26 cellular contexts compared by ENCODE assay signal in the genomic region with DNA sequence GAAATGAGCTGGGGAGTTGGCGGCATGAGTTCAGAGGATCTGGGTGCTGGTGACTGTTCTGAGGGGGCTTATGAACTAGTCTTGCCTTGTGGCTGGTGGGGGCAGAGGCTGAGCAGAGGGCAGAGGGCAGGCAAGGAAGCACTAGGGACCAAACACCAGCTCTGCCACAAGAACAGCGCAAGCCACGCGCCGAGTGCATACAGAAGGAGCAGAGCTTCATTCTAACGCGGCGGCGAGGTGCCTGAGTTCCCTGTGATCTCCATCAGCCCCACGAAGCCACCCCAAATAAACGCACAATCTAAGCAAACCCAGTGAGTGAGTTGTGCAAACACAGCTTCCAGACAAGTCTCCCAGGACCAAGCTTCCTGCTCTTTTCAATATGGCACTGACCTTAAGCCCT.
"Had no signal": no experiment of that assay in that cellular context is flagged by ENCODE, and none has a peak within 500 bp of the region (broad histone marks: within the 10 kb centered on the region; RNA-seq: fewer than 3 reads in every experiment).

No MANE protein-coding gene starts in this region.

- ATAC-seq: activated CD4-positive, alpha-beta T cell treated with anti-CD3 and anti-CD28 coated beads for 36 hours; activated CD8-positive, alpha-beta T cell treated with anti-CD3 and anti-CD28 coated beads, Interleukin-2, amount 10 ng/mL, durations not matched to agents 7 days and 5 days; activated naive CD4-positive, alpha-beta T cell treated with anti-CD3 and anti-CD28 coated beads, Interleukin-2, amount 50 U/mL, for 72 hours; activated T-cell treated with anti-CD3 and anti-CD28 coated beads, Interleukin-2, amount 50 U/mL, for 4 hours; activated T-helper 17 cell treated with anti-CD3 and anti-CD28 coated beads, Interleukin-2, amount 50 U/mL, for 72 hours; effector memory CD8-positive, alpha-beta T cell; gastroesophageal sphincter had no signal

- H3K27ac Mint-ChIP-seq: activated CD4-positive, alpha-beta memory T cell treated with anti-CD3 and anti-CD28 coated beads for 36 hours; activated CD4-positive, alpha-beta T cell treated with anti-CD3 and anti-CD28 coated beads for 36 hours; activated CD4-positive, alpha-beta T cell treated with anti-CD3 and anti-CD28 coated beads, Interleukin-2, amount 10 ng/mL, durations not matched to agents 24 days and 14 days; activated CD8-positive, alpha-beta T cell treated with anti-CD3 and anti-CD28 coated beads, Interleukin-2, amount 10 ng/mL, durations not matched to agents 7 days and 5 days; activated naive CD4-positive, alpha-beta T cell treated with anti-CD3 and anti-CD28 coated beads, Interleukin-2, amount 50 U/mL, for 72 hours; activated naive CD8-positive, alpha-beta T cell treated with anti-CD3 and anti-CD28 coated beads, Interleukin-2, amount 10 ng/mL, durations not matched to agents 7 days and 5 days; activated T-helper 17 cell treated with anti-CD3 and anti-CD28 coated beads, Interleukin-2, amount 50 U/mL, for 72 hours; dendritic cell treated with granulocyte-macrophage colony-stimulating factor and Interleukin-4, amounts not matched to agents 40 ng/mL and 50 ng/mL, for 4 days; effector memory CD8-positive, alpha-beta T cell had no signal

- H3K4me3 Mint-ChIP-seq: activated CD4-positive, alpha-beta memory T cell treated with anti-CD3 and anti-CD28 coated beads for 36 hours; activated CD4-positive, alpha-beta T cell treated with anti-CD3 and anti-CD28 coated beads for 36 hours; activated CD4-positive, alpha-beta T cell treated with anti-CD3 and anti-CD28 coated beads, Interleukin-2, amount 10 ng/mL, durations not matched to agents 24 days and 14 days; activated CD8-positive, alpha-beta T cell treated with anti-CD3 and anti-CD28 coated beads, Interleukin-2, amount 10 ng/mL, durations not matched to agents 7 days and 5 days; activated naive CD8-positive, alpha-beta T cell treated with anti-CD3 and anti-CD28 coated beads, Interleukin-2, amount 10 ng/mL, durations not matched to agents 7 days and 5 days; activated T-cell treated with anti-CD3 and anti-CD28 coated beads, Interleukin-2, amount 50 U/mL, for 4 hours; activated T-helper 17 cell treated with anti-CD3 and anti-CD28 coated beads, Interleukin-2, amount 50 U/mL, for 72 hours; central memory CD8-positive, alpha-beta T cell; dendritic cell treated with granulocyte-macrophage colony-stimulating factor and Interleukin-4, amounts not matched to agents 40 ng/mL and 50 ng/mL, for 4 days; effector memory CD8-positive, alpha-beta T cell had no signal

- H3K27ac ChIP-seq: ascending aorta, brain microvascular endothelial cell, coronary artery, dorsolateral prefrontal cortex, esophagus squamous epithelium, gastroesophageal sphincter had no signal

- H3K36me3 ChIP-seq: ascending aorta, brain microvascular endothelial cell, esophagus squamous epithelium, gastroesophageal sphincter had no signal

- H3K9me3 ChIP-seq: ascending aorta, esophagus squamous epithelium, gastroesophageal sphincter had no signal

- H3K9me3 Mint-ChIP-seq: activated CD4-positive, alpha-beta memory T cell treated with anti-CD3 and anti-CD28 coated beads for 36 hours; activated CD4-positive, alpha-beta T cell treated with anti-CD3 and anti-CD28 coated beads, Interleukin-2, amount 10 ng/mL, durations not matched to agents 24 days and 14 days; activated naive CD4-positive, alpha-beta T cell treated with anti-CD3 and anti-CD28 coated beads, Interleukin-2, amount 50 U/mL, for 72 hours; activated naive CD8-positive, alpha-beta T cell treated with anti-CD3 and anti-CD28 coated beads, Interleukin-2, amount 10 ng/mL, durations not matched to agents 7 days and 5 days; activated T-cell treated with anti-CD3 and anti-CD28 coated beads, Interleukin-2, amount 50 U/mL, for 4 hours; activated T-helper 17 cell treated with anti-CD3 and anti-CD28 coated beads, Interleukin-2, amount 50 U/mL, for 72 hours; central memory CD8-positive, alpha-beta T cell; dendritic cell treated with granulocyte-macrophage colony-stimulating factor and Interleukin-4, amounts not matched to agents 40 ng/mL and 50 ng/mL, for 4 days; effector memory CD8-positive, alpha-beta T cell had no signal

- H3K27me3 Mint-ChIP-seq: activated CD4-positive, alpha-beta T cell treated with anti-CD3 and anti-CD28 coated beads for 36 hours; activated CD4-positive, alpha-beta T cell treated with anti-CD3 and anti-CD28 coated beads, Interleukin-2, amount 10 ng/mL, durations not matched to agents 24 days and 14 days; activated T-helper 17 cell treated with anti-CD3 and anti-CD28 coated beads, Interleukin-2, amount 50 U/mL, for 72 hours; central memory CD8-positive, alpha-beta T cell; dendritic cell treated with granulocyte-macrophage colony-stimulating factor and Interleukin-4, amounts not matched to agents 40 ng/mL and 50 ng/mL, for 4 days had no signal

- H3K27me3 ChIP-seq: ascending aorta, gastroesophageal sphincter had no signal

- H3K4me3 ChIP-seq: ascending aorta, coronary artery, dorsolateral prefrontal cortex, esophagus squamous epithelium, gastroesophageal sphincter had no signal

- DNase-seq: activated CD4-positive, alpha-beta memory T cell treated with anti-CD3 and anti-CD28 coated beads for 36 hours; activated CD4-positive, alpha-beta T cell treated with anti-CD3 and anti-CD28 coated beads for 36 hours; activated CD4-positive, alpha-beta T cell treated with anti-CD3 and anti-CD28 coated beads, Interleukin-2, amount 10 ng/mL, durations not matched to agents 24 days and 14 days; activated CD4-positive, CD25-positive, alpha-beta regulatory T cell; activated CD4-positive, CD25-positive, alpha-beta regulatory T cell treated with anti-CD3 and anti-CD28 coated beads, Interleukin-2, amount 50 U/mL, for 72 hours; activated CD8-positive, alpha-beta T cell treated with anti-CD3 and anti-CD28 coated beads, Interleukin-2, amount 10 ng/mL, durations not matched to agents 7 days and 5 days; activated effector memory CD4-positive, alpha-beta T cell treated with Interleukin-2 at 50 U/mL for 16 hours; activated gamma-delta T cell treated with Interleukin-2 at 50 U/mL for 16 hours; activated naive CD4-positive, alpha-beta T cell treated with Interleukin-2 at 50 U/mL for 16 hours; activated naive CD8-positive, alpha-beta T cell treated with anti-CD3 and anti-CD28 coated beads, Interleukin-2, amount 10 ng/mL, durations not matched to agents 7 days and 5 days; activated T-cell treated with anti-CD3 and anti-CD28 coated beads, Interleukin-2, amount 50 U/mL, for 4 hours; brain microvascular endothelial cell; dorsolateral prefrontal cortex; effector CD4-positive, alpha-beta T cell; effector memory CD8-positive, alpha-beta T cell; erythroblast; esophagus squamous epithelium; foreskin melanocyte; T-helper 2 cell had no signal

- H3K4me1 ChIP-seq: ascending aorta, esophagus squamous epithelium, gastroesophageal sphincter had no signal

- H3K36me3 Mint-ChIP-seq: activated CD4-positive, alpha-beta memory T cell treated with anti-CD3 and anti-CD28 coated beads for 36 hours; activated naive CD4-positive, alpha-beta T cell treated with anti-CD3 and anti-CD28 coated beads, Interleukin-2, amount 50 U/mL, for 72 hours; activated naive CD8-positive, alpha-beta T cell treated with anti-CD3 and anti-CD28 coated beads, Interleukin-2, amount 10 ng/mL, durations not matched to agents 7 days and 5 days had no signal
